In genomic region chr6:30985490-30985889, GRCh38 we compare ENCODE assay signal across 34 cellular contexts. TPM values are rescaled to one million over a fixed set of nuclear protein-coding genes. Genes with fewer than 3 reads are reported as not detected.
DNase-seq lines count a peak whose midpoint lies in the region; ATAC-seq and TF ChIP-seq lines count a peak whose summit lies in the region.
"Had no signal": no experiment of that assay in that cellular context is flagged by ENCODE, and none has a peak within 500 bp of the region (broad histone marks: within the 10 kb centered on the region; RNA-seq: fewer than 3 reads in every experiment).

No MANE protein-coding gene starts in this region.

- no peak overlapping the region for H3K4me3 ChIP-seq in SK-N-MC
- no peak overlapping the region for H3K4me3 ChIP-seq in epithelial cell of esophagus (ENCODE audit: low read length)
- H3K4me3 ChIP-seq in colonic mucosa = no peak overlapping the region
- H3K4me3 ChIP-seq: ascending aorta, BLaER1, esophagus muscularis mucosa, heart left ventricle, psoas muscle, sigmoid colon had no signal

- H3K9me3 Mint-ChIP-seq in activated naive CD4-positive, alpha-beta T cell treated with anti-CD3 and anti-CD28 coated beads for 36 hours = no peaks in the 10 kb centered on the region
- H3K9me3 Mint-ChIP-seq in activated naive CD4-positive, alpha-beta T cell treated with anti-CD3 and anti-CD28 coated beads, Interleukin-2, amount 10 ng/mL, durations not matched to agents 7 days and 5 days = no peaks in the 10 kb centered on the region
- H3K9me3 Mint-ChIP-seq: activated CD4-positive, alpha-beta T cell treated with anti-CD3 and anti-CD28 coated beads, Interleukin-2, amount 10 ng/mL, durations not matched to agents 24 days and 14 days; effector memory CD8-positive, alpha-beta T cell; nephron; stimulated activated naive B cell treated with anti-CD40 and anti-IgM and Interleukin-4, amounts not matched to agents 10 μg/mL and 1 μg/mL and 100 μg/mL, for 72 hours had no signal

- no peaks in the 10 kb centered on the region for H3K4me1 ChIP-seq in colonic mucosa
- H3K4me1 ChIP-seq: ascending aorta, foreskin keratinocyte had no signal

- H3K27me3 Mint-ChIP-seq in activated naive CD4-positive, alpha-beta T cell treated with anti-CD3 and anti-CD28 coated beads for 36 hours (ENCODE audit: low read depth) = peaks cover 14% of the 10 kb centered on the region
- peaks cover 35% of the 10 kb centered on the region for H3K27me3 Mint-ChIP-seq in activated naive CD4-positive, alpha-beta T cell treated with anti-CD3 and anti-CD28 coated beads, Interleukin-2, amount 10 ng/mL, durations not matched to agents 7 days and 5 days

- CTCF ChIA-PET in activated naive CD4-positive, alpha-beta T cell treated with anti-CD3 and anti-CD28 coated beads for 36 hours (lab: Charles Lee) = interaction anchor here (0.6 to 1.0 kb wide), 2 partner anchors 32 to 513 kb away, joined by 3 read pairs; no protein-coding TSS in a partner anchor
- CTCF ChIA-PET in activated naive CD4-positive, alpha-beta T cell treated with anti-CD3 and anti-CD28 coated beads, Interleukin-2, amount 10 ng/mL, durations not matched to agents 7 days and 5 days (lab: Charles Lee) = interaction anchor here (1.5 kb wide), 1 partner anchor 70 kb away, joined by 5 read pairs; no protein-coding TSS in a partner anchor

- peaks cover 13% of the 10 kb centered on the region for H3K4me1 Mint-ChIP-seq in activated naive CD4-positive, alpha-beta T cell treated with anti-CD3 and anti-CD28 coated beads for 36 hours (ENCODE audit: low read depth)
- peaks cover 7% of the 10 kb centered on the region for H3K4me1 Mint-ChIP-seq in activated naive CD4-positive, alpha-beta T cell treated with anti-CD3 and anti-CD28 coated beads, Interleukin-2, amount 10 ng/mL, durations not matched to agents 7 days and 5 days

- H3K4me3 Mint-ChIP-seq in activated naive CD4-positive, alpha-beta T cell treated with anti-CD3 and anti-CD28 coated beads for 36 hours = no peak overlapping the region
- H3K4me3 Mint-ChIP-seq in activated naive CD4-positive, alpha-beta T cell treated with anti-CD3 and anti-CD28 coated beads, Interleukin-2, amount 10 ng/mL, durations not matched to agents 7 days and 5 days = no peak overlapping the region
- H3K4me3 Mint-ChIP-seq: activated CD4-positive, alpha-beta T cell treated with anti-CD3 and anti-CD28 coated beads, Interleukin-2, amount 10 ng/mL, durations not matched to agents 24 days and 14 days; activated naive CD8-positive, alpha-beta T cell; effector memory CD8-positive, alpha-beta T cell; nephron; stimulated activated naive B cell treated with anti-CD40 and anti-IgM and Interleukin-4, amounts not matched to agents 10 μg/mL and 1 μg/mL and 100 μg/mL, for 72 hours had no signal

- H3K9ac ChIP-seq in SK-N-MC (ENCODE audit: insufficient read length) (no peak overlapping the region), colonic mucosa (ENCODE audit: low read depth in 2 of 2, low read length in 2 of 2) (no peak overlapping the region)
- H3K9ac ChIP-seq: BLaER1 had no signal

- H3K36me3 Mint-ChIP-seq in activated naive CD4-positive, alpha-beta T cell treated with anti-CD3 and anti-CD28 coated beads for 36 hours (ENCODE audit: low read depth) = no peaks in the 10 kb centered on the region
- H3K36me3 Mint-ChIP-seq in activated naive CD4-positive, alpha-beta T cell treated with anti-CD3 and anti-CD28 coated beads, Interleukin-2, amount 10 ng/mL, durations not matched to agents 7 days and 5 days = no peaks in the 10 kb centered on the region
- H3K36me3 Mint-ChIP-seq: activated naive CD8-positive, alpha-beta T cell; stimulated activated naive B cell treated with anti-CD40 and anti-IgM and Interleukin-4, amounts not matched to agents 10 μg/mL and 1 μg/mL and 100 μg/mL, for 72 hours had no signal

- H3K27ac ChIP-seq in SK-N-MC = 0 out of 2 replicates have a peak overlapping the region, but pooled peaks have one; percentile 46
- no peak overlapping the region for H3K27ac ChIP-seq in colonic mucosa
- H3K27ac ChIP-seq: ascending aorta, BLaER1, esophagus muscularis mucosa, foreskin keratinocyte, heart left ventricle, psoas muscle, sigmoid colon, VCaP had no signal

- no peaks in the 10 kb centered on the region for H3K27me3 ChIP-seq in colonic mucosa
- H3K27me3 ChIP-seq: ascending aorta, BLaER1, foreskin keratinocyte had no signal

- TF ChIP-seq CTCF in epithelial cell of esophagus (IDR thresholded peaks at IDR 0.05; ENCODE audit: insufficient read depth, low read depth, low read length, missing control alignments) (no peak), colonic mucosa (IDR thresholded peaks at IDR 0.05) (no peak)

- H3K36me3 ChIP-seq in SK-N-MC (ENCODE audit: insufficient read depth, low read length) (no peaks in the 10 kb centered on the region), colonic mucosa (no peaks in the 10 kb centered on the region)
- H3K36me3 ChIP-seq: ascending aorta, BLaER1, esophagus muscularis mucosa, heart left ventricle, sigmoid colon had no signal

- DNase-seq in activated naive CD4-positive, alpha-beta T cell treated with anti-CD3 and anti-CD28 coated beads for 36 hours = peak; percentile 18
- DNase-seq in activated naive CD4-positive, alpha-beta T cell treated with anti-CD3 and anti-CD28 coated beads, Interleukin-2, amount 50 U/mL, for 16 hours = no peak
- no peak for DNase-seq in SK-N-MC (ENCODE audit: low read depth, low spot score)
- DNase-seq in epithelial cell of esophagus (ENCODE audit: low read depth) = peak; percentile 62
- DNase-seq in stimulated activated naive CD8-positive, alpha-beta T cell treated with anti-CD3 and anti-CD28 coated beads, Interleukin-15, Interleukin-2, amounts not matched to agents 100 U/mL and 50 U/mL, for 24 hours = no peak
- no peak for DNase-seq in colonic mucosa
- DNase-seq in head of caudate nucleus = no peak
- no peak for DNase-seq in activated naive CD4-positive, alpha-beta T cell treated with anti-CD3 and anti-CD28 coated beads, Interleukin-2, amount 10 ng/mL, durations not matched to agents 7 days and 5 days
- DNase-seq: activated CD4-positive, alpha-beta T cell treated with anti-CD3 and anti-CD28 coated beads, Interleukin-2, amount 10 ng/mL, durations not matched to agents 24 days and 14 days; cortex of kidney; effector memory CD8-positive, alpha-beta T cell; foreskin keratinocyte; heart left ventricle; mammary epithelial cell; NCI-H2081 treated with DMSO at 0.1 percent for 48 hours; NCI-H446; NCI-H774; psoas muscle; sigmoid colon; stimulated activated naive B cell treated with anti-CD40 and anti-IgM and Interleukin-4, amounts not matched to agents 10 μg/mL and 1 μg/mL and 100 μg/mL, for 72 hours; SW 1271; T-helper 9 cell had no signal

- peak; percentile 83 for ATAC-seq in stimulated activated naive CD8-positive, alpha-beta T cell treated with anti-CD3 and anti-CD28 coated beads, Interleukin-15, Interleukin-2, amounts not matched to agents 100 U/mL and 50 U/mL, for 24 hours
- ATAC-seq: effector memory CD8-positive, alpha-beta T cell; foreskin keratinocyte; heart left ventricle; psoas muscle; stimulated activated naive B cell treated with anti-CD40 and anti-IgM and Interleukin-4, amounts not matched to agents 10 μg/mL and 1 μg/mL and 100 μg/mL, for 72 hours had no signal

- intact Hi-C loops in activated naive CD4-positive, alpha-beta T cell treated with anti-CD3 and anti-CD28 coated beads for 36 hours (cut with micrococcal nuclease) = no loop called here
- intact Hi-C loops in colonic mucosa (cut with DNase I) (no loop called here), head of caudate nucleus (cut with DNase I) (no loop called here)

- H3K27ac Mint-ChIP-seq in activated naive CD4-positive, alpha-beta T cell treated with anti-CD3 and anti-CD28 coated beads for 36 hours = no peak overlapping the region
- no peak overlapping the region for H3K27ac Mint-ChIP-seq in activated naive CD4-positive, alpha-beta T cell treated with anti-CD3 and anti-CD28 coated beads, Interleukin-2, amount 10 ng/mL, durations not matched to agents 7 days and 5 days
- H3K27ac Mint-ChIP-seq: activated CD4-positive, alpha-beta T cell treated with anti-CD3 and anti-CD28 coated beads, Interleukin-2, amount 10 ng/mL, durations not matched to agents 24 days and 14 days; activated naive CD8-positive, alpha-beta T cell; effector memory CD8-positive, alpha-beta T cell; nephron; stimulated activated naive B cell treated with anti-CD40 and anti-IgM and Interleukin-4, amounts not matched to agents 10 μg/mL and 1 μg/mL and 100 μg/mL, for 72 hours had no signal

- H3K9me3 ChIP-seq in SK-N-MC (ENCODE audit: low read depth, low read length) = no peaks in the 10 kb centered on the region
- no peaks in the 10 kb centered on the region for H3K9me3 ChIP-seq in colonic mucosa
- H3K9me3 ChIP-seq: ascending aorta, BLaER1, esophagus muscularis mucosa, heart left ventricle, psoas muscle, sigmoid colon had no signal

RNA-seq across cellular contexts. Expression of gene MUC21, which starts 2.0 kb away (rescaled TPM):
- not detected for total RNA-seq in activated naive CD4-positive, alpha-beta T cell treated with anti-CD3 and anti-CD28 coated beads for 36 hours
- total RNA-seq in colonic mucosa = not detected
- total RNA-seq: activated CD4-positive, alpha-beta T cell treated with anti-CD3 and anti-CD28 coated beads, Interleukin-2, amount 10 ng/mL, durations not matched to agents 24 days and 14 days; ascending aorta; cardiac septum; foreskin keratinocyte; heart left ventricle; HT1080; kidney epithelial cell; mammary epithelial cell; omental fat pad; psoas muscle; sigmoid colon; temporal lobe; ureter had no signal

RNA-seq across cellular contexts. Expression of gene MUC22, which starts 24.8 kb away (rescaled TPM):
- not detected for total RNA-seq in activated naive CD4-positive, alpha-beta T cell treated with anti-CD3 and anti-CD28 coated beads for 36 hours
- not detected for total RNA-seq in colonic mucosa
- total RNA-seq: activated CD4-positive, alpha-beta T cell treated with anti-CD3 and anti-CD28 coated beads, Interleukin-2, amount 10 ng/mL, durations not matched to agents 24 days and 14 days; ascending aorta; cardiac septum; esophagus muscularis mucosa; foreskin keratinocyte; HT1080; kidney epithelial cell; mammary epithelial cell; omental fat pad; sigmoid colon; temporal lobe; ureter had no signal

RNA-seq across cellular contexts. Expression of gene MUCL3, which starts 44.7 kb away (rescaled TPM):
- not detected for total RNA-seq in activated naive CD4-positive, alpha-beta T cell treated with anti-CD3 and anti-CD28 coated beads for 36 hours
- under 1 TPM in 1 of 2 donors, not detected in 1; 0.30 TPM for total RNA-seq in colonic mucosa
- total RNA-seq: activated CD4-positive, alpha-beta T cell treated with anti-CD3 and anti-CD28 coated beads, Interleukin-2, amount 10 ng/mL, durations not matched to agents 24 days and 14 days; ascending aorta; cardiac septum; esophagus muscularis mucosa; foreskin keratinocyte; HT1080; kidney epithelial cell; mammary epithelial cell; psoas muscle; sigmoid colon; temporal lobe; ureter had no signal

RNA-seq across cellular contexts. Expression of gene SFTA2, which starts 53.5 kb away (rescaled TPM):
- total RNA-seq in activated naive CD4-positive, alpha-beta T cell treated with anti-CD3 and anti-CD28 coated beads for 36 hours = not detected
- total RNA-seq in colonic mucosa = 1 to 10 TPM in 1 of 2 donors, not detected in 1; 1.3 TPM
- total RNA-seq: activated CD4-positive, alpha-beta T cell treated with anti-CD3 and anti-CD28 coated beads, Interleukin-2, amount 10 ng/mL, durations not matched to agents 24 days and 14 days; ascending aorta; cardiac septum; foreskin keratinocyte; heart left ventricle; HT1080; mammary epithelial cell; omental fat pad; psoas muscle; sigmoid colon; temporal lobe had no signal

Comparison
In these comparisons a context has a peak if more than half of its experiments do, and no peak if none do; other contexts are left out.
1. DNase-seq: peak in activated naive CD4-positive, alpha-beta T cell treated with anti-CD3 and anti-CD28 coated beads for 36 hours (single experiment) and epithelial cell of esophagus (single experiment); none in activated naive CD4-positive, alpha-beta T cell treated with anti-CD3 and anti-CD28 coated beads, Interleukin-2, amount 50 U/mL, for 16 hours (single experiment), SK-N-MC (single experiment), stimulated activated naive CD8-positive, alpha-beta T cell treated with anti-CD3 and anti-CD28 coated beads, Interleukin-15, Interleukin-2, amounts not matched to agents 100 U/mL and 50 U/mL, for 24 hours (single experiment), colonic mucosa (single experiment), head of caudate nucleus (0 of 42) and activated naive CD4-positive, alpha-beta T cell treated with anti-CD3 and anti-CD28 coated beads, Interleukin-2, amount 10 ng/mL, durations not matched to agents 7 days and 5 days (single experiment).